20 cellular contexts compared by ENCODE assay signal in genomic region chr15:63835211-63835568, GRCh38. TPM values are rescaled to one million over a fixed set of nuclear protein-coding genes. Genes with fewer than 3 reads are reported as not detected.
DNase-seq lines count a peak whose midpoint lies in the region; ATAC-seq and TF ChIP-seq lines count a peak whose summit lies in the region.
"Had no signal": no experiment of that assay in that cellular context is flagged by ENCODE, and none has a peak within 500 bp of the region (broad histone marks: within the 10 kb centered on the region; RNA-seq: fewer than 3 reads in every experiment).

No MANE protein-coding gene starts in this region.

- H3K4me1 Mint-ChIP-seq in activated CD4-positive, alpha-beta memory T cell treated with anti-CD3 and anti-CD28 coated beads, Interleukin-2, amount 10 ng/mL, durations not matched to agents 7 days and 5 days = peaks cover 33% of the 10 kb centered on the region
- H3K4me1 Mint-ChIP-seq in activated CD4-positive, alpha-beta memory T cell treated with anti-CD3 and anti-CD28 coated beads for 36 hours (ENCODE audit: low read depth) = peaks cover 31% of the 10 kb centered on the region
- H3K4me1 Mint-ChIP-seq in Caco-2 (ENCODE audit: low read depth, unreplicated experiment) (peaks cover 6% of the 10 kb centered on the region), natural killer cell (peaks cover 39 to 46% of the 10 kb centered on the region in 2 donors)
- peaks cover 15% of the 10 kb centered on the region for H3K4me1 Mint-ChIP-seq in activated T-helper 17 cell treated with anti-CD3 and anti-CD28 coated beads, Interleukin-2, amount 50 U/mL, for 72 hours

- H3K27me3 ChIP-seq in Caco-2 (replicated peaks; ENCODE audit: control insufficient read depth, insufficient read depth, low read length) = no peaks in the 10 kb centered on the region; the same call in 1 of the 2 replicates
- H3K27me3 ChIP-seq: heart right ventricle, neutrophil, right atrium auricular region, stomach had no signal

- no peak for ATAC-seq in activated T-helper 17 cell treated with anti-CD3 and anti-CD28 coated beads, Interleukin-2, amount 50 U/mL, for 72 hours (replicated peaks)
- ATAC-seq in natural killer cell (no peak), HG03354 (IDR thresholded peaks at IDR 0.05; ENCODE audit: poor library complexity, severe bottlenecking, unreplicated experiment) (no peak)
- ATAC-seq: WTC11 had no signal

- CTCF ChIA-PET in activated CD4-positive, alpha-beta memory T cell treated with anti-CD3 and anti-CD28 coated beads, Interleukin-2, amount 10 ng/mL, durations not matched to agents 7 days and 5 days (lab: Charles Lee) = interaction anchor here (0.7 to 1.0 kb wide), 3 partner anchors 9 to 211 kb away, joined by 3 to 4 read pairs (median 3); partner anchors contain the start of gene DAPK2
- CTCF ChIA-PET in activated CD4-positive, alpha-beta memory T cell treated with anti-CD3 and anti-CD28 coated beads for 36 hours (lab: Charles Lee) = no interaction called here
- CTCF ChIA-PET in Caco-2 (lab: Charles Lee) = no interaction called here

- intact Hi-C loops in activated CD4-positive, alpha-beta memory T cell treated with anti-CD3 and anti-CD28 coated beads for 36 hours (cut with micrococcal nuclease) = loop anchor here (10.0 kb wide), 2 partner anchors 210 to 360 kb away; partner anchors contain the start of gene DAPK2
- intact Hi-C loops in Caco-2 (cut with micrococcal nuclease; ENCODE audit: unreplicated experiment) = no loop called here
- intact Hi-C loops in natural killer cell (cut with micrococcal nuclease) = no loop called here

- peaks cover 8% of the 10 kb centered on the region; the same call in 1 of the 2 replicates for H3K4me1 ChIP-seq in Caco-2

- H3K9me3 Mint-ChIP-seq in activated CD4-positive, alpha-beta memory T cell treated with anti-CD3 and anti-CD28 coated beads, Interleukin-2, amount 10 ng/mL, durations not matched to agents 7 days and 5 days = no peaks in the 10 kb centered on the region
- H3K9me3 Mint-ChIP-seq in activated CD4-positive, alpha-beta memory T cell treated with anti-CD3 and anti-CD28 coated beads for 36 hours = no peaks in the 10 kb centered on the region
- H3K9me3 Mint-ChIP-seq in Caco-2 (ENCODE audit: unreplicated experiment) (no peaks in the 10 kb centered on the region), natural killer cell (no peaks in the 10 kb centered on the region)
- H3K9me3 Mint-ChIP-seq in activated T-helper 17 cell treated with anti-CD3 and anti-CD28 coated beads, Interleukin-2, amount 50 U/mL, for 72 hours = no peaks in the 10 kb centered on the region
- H3K9me3 Mint-ChIP-seq: WTC11 had no signal

- no TSS peak for BruUV-seq in Caco-2 (replicated peaks; lab: Mats Ljungman, UMichigan)

- no peak for DNase-seq in activated CD4-positive, alpha-beta memory T cell treated with anti-CD3 and anti-CD28 coated beads, Interleukin-2, amount 10 ng/mL, durations not matched to agents 7 days and 5 days
- DNase-seq in activated CD4-positive, alpha-beta memory T cell treated with anti-CD3 and anti-CD28 coated beads for 36 hours = no peak
- DNase-seq in Caco-2 (no peak), natural killer cell (no peak), putamen (ENCODE audit: low spot score) (no peak), HUDEP-2 (lab: John Stamatoyannopoulos, UW; ENCODE audit: unreplicated experiment in 76 of 76) (no peak)
- DNase-seq: amniotic stem cell; central memory CD4-positive, alpha-beta T cell; effector CD4-positive, alpha-beta T cell; heart right ventricle; islet precursor cell; mesenchymal stem cell; NCI-H1930; stomach had no signal

- peaks cover 4% of the 10 kb centered on the region for H3K27me3 Mint-ChIP-seq in activated CD4-positive, alpha-beta memory T cell treated with anti-CD3 and anti-CD28 coated beads, Interleukin-2, amount 10 ng/mL, durations not matched to agents 7 days and 5 days
- no peaks in the 10 kb centered on the region for H3K27me3 Mint-ChIP-seq in activated CD4-positive, alpha-beta memory T cell treated with anti-CD3 and anti-CD28 coated beads for 36 hours
- H3K27me3 Mint-ChIP-seq in Caco-2 (ENCODE audit: insufficient read depth, unreplicated experiment) = peaks cover 2% of the 10 kb centered on the region
- H3K27me3 Mint-ChIP-seq in activated T-helper 17 cell treated with anti-CD3 and anti-CD28 coated beads, Interleukin-2, amount 50 U/mL, for 72 hours = no peaks in the 10 kb centered on the region
- H3K27me3 Mint-ChIP-seq in natural killer cell (ENCODE audit: low read depth in 2 of 2) = peaks cover 0 to 7% of the 10 kb centered on the region in 2 donors

- H3K36me3 ChIP-seq in Caco-2 (ENCODE audit: control insufficient read depth, insufficient read depth, low read length) = no peaks in the 10 kb centered on the region
- H3K36me3 ChIP-seq: heart right ventricle, neutrophil, right atrium auricular region, stomach had no signal

- POLR2A ChIA-PET in activated CD4-positive, alpha-beta memory T cell treated with anti-CD3 and anti-CD28 coated beads, Interleukin-2, amount 10 ng/mL, durations not matched to agents 7 days and 5 days (lab: Charles Lee) = no interaction called here
- POLR2A ChIA-PET in activated CD4-positive, alpha-beta memory T cell treated with anti-CD3 and anti-CD28 coated beads for 36 hours (lab: Charles Lee) = no interaction called here
- POLR2A ChIA-PET in Caco-2 (lab: Charles Lee) = no interaction called here

- no peak overlapping the region for H3K27ac Mint-ChIP-seq in activated CD4-positive, alpha-beta memory T cell treated with anti-CD3 and anti-CD28 coated beads, Interleukin-2, amount 10 ng/mL, durations not matched to agents 7 days and 5 days
- no peak overlapping the region for H3K27ac Mint-ChIP-seq in activated CD4-positive, alpha-beta memory T cell treated with anti-CD3 and anti-CD28 coated beads for 36 hours
- H3K27ac Mint-ChIP-seq in Caco-2 (ENCODE audit: unreplicated experiment) (no peak overlapping the region), natural killer cell (peak overlapping the region; percentile 95 to 98)
- H3K27ac Mint-ChIP-seq in activated T-helper 17 cell treated with anti-CD3 and anti-CD28 coated beads, Interleukin-2, amount 50 U/mL, for 72 hours = peak overlapping the region; percentile 91

- TF ChIP-seq CTCF in Caco-2 (IDR thresholded peaks at IDR 0.05; ENCODE audit: insufficient read depth in 1 of 2, low read depth in 1 of 2, low read length in 1 of 2, severe bottlenecking in 1 of 2, unreplicated experiment in 1 of 2) (no peak), natural killer cell (IDR thresholded peaks at IDR 0.05) (no peak)

- H3K9me3 ChIP-seq in Caco-2 = no peaks in the 10 kb centered on the region
- H3K9me3 ChIP-seq: A549, heart right ventricle, neutrophil, right atrium auricular region, stomach had no signal

- H3K36me3 Mint-ChIP-seq in activated CD4-positive, alpha-beta memory T cell treated with anti-CD3 and anti-CD28 coated beads, Interleukin-2, amount 10 ng/mL, durations not matched to agents 7 days and 5 days (ENCODE audit: low read depth) = peaks cover 3% of the 10 kb centered on the region
- H3K36me3 Mint-ChIP-seq in activated CD4-positive, alpha-beta memory T cell treated with anti-CD3 and anti-CD28 coated beads for 36 hours = no peaks in the 10 kb centered on the region
- peaks cover 9% of the 10 kb centered on the region for H3K36me3 Mint-ChIP-seq in Caco-2 (ENCODE audit: insufficient read depth, unreplicated experiment)
- H3K36me3 Mint-ChIP-seq in activated T-helper 17 cell treated with anti-CD3 and anti-CD28 coated beads, Interleukin-2, amount 50 U/mL, for 72 hours (ENCODE audit: low read depth) = no peaks in the 10 kb centered on the region
- no peaks in the 10 kb centered on the region for H3K36me3 Mint-ChIP-seq in natural killer cell
- H3K36me3 Mint-ChIP-seq: WTC11 had no signal

- H3K4me3 Mint-ChIP-seq in activated CD4-positive, alpha-beta memory T cell treated with anti-CD3 and anti-CD28 coated beads, Interleukin-2, amount 10 ng/mL, durations not matched to agents 7 days and 5 days = peak overlapping the region; percentile 89
- no peak overlapping the region for H3K4me3 Mint-ChIP-seq in activated CD4-positive, alpha-beta memory T cell treated with anti-CD3 and anti-CD28 coated beads for 36 hours
- H3K4me3 Mint-ChIP-seq in Caco-2 (ENCODE audit: unreplicated experiment) = peak overlapping the region; percentile 88
- H3K4me3 Mint-ChIP-seq in activated T-helper 17 cell treated with anti-CD3 and anti-CD28 coated beads, Interleukin-2, amount 50 U/mL, for 72 hours = peak overlapping the region; percentile 90
- H3K4me3 Mint-ChIP-seq in natural killer cell = peak overlapping the region; percentile 71

- H3K4me3 ChIP-seq in Caco-2 (ENCODE audit: low read depth, low read length) = no peak overlapping the region

RNA-seq across cellular contexts. Expression of gene HERC1, which starts 1.4 kb away (rescaled TPM):
- total RNA-seq in activated CD4-positive, alpha-beta memory T cell treated with anti-CD3 and anti-CD28 coated beads, Interleukin-2, amount 10 ng/mL, durations not matched to agents 7 days and 5 days = 10 to 100 TPM; 70.1 to 72.6 TPM
- total RNA-seq in activated CD4-positive, alpha-beta memory T cell treated with anti-CD3 and anti-CD28 coated beads for 36 hours = 10 to 100 TPM; 48.6 to 55.7 TPM
- 34.7 and 44.6 TPM in 2 replicates for total RNA-seq in Caco-2 (2022)
- total RNA-seq in activated T-helper 17 cell treated with anti-CD3 and anti-CD28 coated beads, Interleukin-2, amount 50 U/mL, for 72 hours = 10 to 100 TPM; 55.2 to 56.7 TPM
- 100 to 1,000 TPM; 219 to 259 (median 258) TPM for total RNA-seq in natural killer cell

Comparison
In these comparisons a context has a peak if more than half of its experiments do, and no peak if none do; other contexts are left out.
1. H3K27ac Mint-ChIP-seq: peak in activated T-helper 17 cell treated with anti-CD3 and anti-CD28 coated beads, Interleukin-2, amount 50 U/mL, for 72 hours (single experiment) and natural killer cell (2 of 2); none in activated CD4-positive, alpha-beta memory T cell treated with anti-CD3 and anti-CD28 coated beads, Interleukin-2, amount 10 ng/mL, durations not matched to agents 7 days and 5 days (single experiment), activated CD4-positive, alpha-beta memory T cell treated with anti-CD3 and anti-CD28 coated beads for 36 hours (single experiment) and Caco-2 (single experiment).